Comparison of ENCODE assay signal across 8 cellular contexts in genomic region chr6:42744351-42744890, GRCh38. TPM values are rescaled to one million over a fixed set of nuclear protein-coding genes. Genes with fewer than 3 reads are reported as not detected.
DNase-seq lines count a peak whose midpoint lies in the region; ATAC-seq and TF ChIP-seq lines count a peak whose summit lies in the region.

No MANE protein-coding gene starts in this region.

- no peaks in the 10 kb centered on the region for H3K9me2 ChIP-seq in Karpas-422 (replicated peaks; ENCODE audit: insufficient read depth, low read length)

- no peak overlapping the region for H2AFZ ChIP-seq in Karpas-422 (ENCODE audit: low read length)

- H3K36me3 Mint-ChIP-seq in natural killer cell: peaks cover 13% of the 10 kb centered on the region

- peak overlapping the region; percentile 78 to 99 (median 96) for H3K4me3 ChIP-seq in BLaER1 treated with 17β-estradiol and CSF1 and Interleukin-3, amounts not matched to agents 10 nM and 100 nM
- H3K4me3 ChIP-seq in Karpas-422 (ENCODE audit: low read length) (peak overlapping the region; percentile 92), colonic mucosa (peak overlapping the region; percentile 61)

- H3K4me3 Mint-ChIP-seq in natural killer cell: peak overlapping the region; percentile 100

- TF ChIP-seq CTCF in colonic mucosa (IDR thresholded peaks at IDR 0.05) (no peak), natural killer cell (IDR thresholded peaks at IDR 0.05) (no peak)

- no peaks in the 10 kb centered on the region for H3K27me3 Mint-ChIP-seq in natural killer cell (ENCODE audit: low read depth in 2 of 2)

- ATAC-seq in natural killer cell (no peak), HG02885 (IDR thresholded peaks at IDR 0.05; ENCODE audit: poor library complexity, unreplicated experiment) (no peak), GM18498 (IDR thresholded peaks at IDR 0.05; ENCODE audit: unreplicated experiment) (no peak)

- H3K27me3 ChIP-seq in BLaER1 treated with 17β-estradiol and CSF1 and Interleukin-3, amounts not matched to agents 10 nM and 100 nM: no peaks in the 10 kb centered on the region
- H3K27me3 ChIP-seq in Karpas-422 (ENCODE audit: low read length) (no peaks in the 10 kb centered on the region), colonic mucosa (no peaks in the 10 kb centered on the region)

- peak overlapping the region in 1 of 2 donors; percentile 100 for H3K27ac Mint-ChIP-seq in natural killer cell

- H3K4me1 ChIP-seq in BLaER1 treated with 17β-estradiol and CSF1 and Interleukin-3, amounts not matched to agents 10 nM and 100 nM: peaks cover 53 to 69% (median 65%) of the 10 kb centered on the region in 10 experiments
- H3K4me1 ChIP-seq in Karpas-422 (ENCODE audit: low read length) (peaks cover 64% of the 10 kb centered on the region), colonic mucosa (peaks cover 5% of the 10 kb centered on the region)

- H3K27ac ChIP-seq in BLaER1 treated with 17β-estradiol and CSF1 and Interleukin-3, amounts not matched to agents 10 nM and 100 nM: peak overlapping the region; percentile 7 to 99 (median 96); a peak in 19 of 22 replicates
- H3K27ac ChIP-seq in Karpas-422 (ENCODE audit: low read length) (peak overlapping the region; percentile 96), colonic mucosa (no peak overlapping the region)

- H3K4me1 Mint-ChIP-seq in natural killer cell: peaks cover 22 to 23% of the 10 kb centered on the region in 2 donors

- H3K36me3 ChIP-seq in BLaER1 treated with 17β-estradiol and CSF1 and Interleukin-3, amounts not matched to agents 10 nM and 100 nM: peaks cover 0 to 7% (median 0%) of the 10 kb centered on the region in 11 experiments; a peak in 2 of 22 replicates
- H3K36me3 ChIP-seq in Karpas-422 (ENCODE audit: insufficient read depth, low read length) (peaks cover 11% of the 10 kb centered on the region; the same call in 1 of the 2 replicates), colonic mucosa (no peaks in the 10 kb centered on the region)

- peak overlapping the region; percentile 88 to 98 (median 96) for H3K4me2 ChIP-seq in BLaER1 treated with 17β-estradiol and CSF1 and Interleukin-3, amounts not matched to agents 10 nM and 100 nM
- peak overlapping the region; percentile 88 for H3K4me2 ChIP-seq in Karpas-422 (ENCODE audit: low read depth, low read length, poor library complexity, severe bottlenecking)

- H3K79me2 ChIP-seq in Karpas-422 (ENCODE audit: low read length): peaks cover 20% of the 10 kb centered on the region

- peaks cover 10 to 24% (median 21%) of the 10 kb centered on the region in 11 experiments; a peak in 19 of 22 replicates for H4K20me1 ChIP-seq in BLaER1 treated with 17β-estradiol and CSF1 and Interleukin-3, amounts not matched to agents 10 nM and 100 nM
- H4K20me1 ChIP-seq in Karpas-422 (ENCODE audit: insufficient read depth, low read depth, low read length): no peaks in the 10 kb centered on the region; the same call in 1 of the 2 replicates

- peak overlapping the region; percentile 88 to 99 (median 97) for H3K9ac ChIP-seq in BLaER1 treated with 17β-estradiol and CSF1 and Interleukin-3, amounts not matched to agents 10 nM and 100 nM
- H3K9ac ChIP-seq in Karpas-422 (ENCODE audit: low read length): peak overlapping the region; percentile 99
- H3K9ac ChIP-seq in colonic mucosa (ENCODE audit: low read depth in 2 of 2, low read length in 2 of 2): peak overlapping the region; percentile 91 to 95

- no peaks in the 10 kb centered on the region for H3K9me3 ChIP-seq in BLaER1 treated with 17β-estradiol and CSF1 and Interleukin-3, amounts not matched to agents 10 nM and 100 nM (replicated peaks in 1 of 11)
- H3K9me3 ChIP-seq in Karpas-422 (ENCODE audit: low read length) (no peaks in the 10 kb centered on the region), colonic mucosa (no peaks in the 10 kb centered on the region)

- H3K9me3 Mint-ChIP-seq in natural killer cell: peaks cover 0 to 8% of the 10 kb centered on the region in 2 donors

- DNase-seq in Karpas-422: peak; percentile 82
- no peak for DNase-seq in colonic mucosa
- DNase-seq in natural killer cell: no peak
- DNase-seq in GM19240 (ENCODE audit: insufficient read length, low spot score): no peak
- no peak for DNase-seq in NCI-H187 treated with DMSO at 0.1 percent for 48 hours (lab: John Stamatoyannopoulos, UW)

- intact Hi-C loops in colonic mucosa (cut with DNase I): no loop called here
- intact Hi-C loops in natural killer cell (cut with micrococcal nuclease): no loop called here

RNA-seq across cellular contexts. Expression of gene TBCC, which starts 1.5 kb away (rescaled TPM):
- 154 and 205 TPM in 2 replicates for total RNA-seq in Karpas-422 (2014; rRNA removed; shearing (Covaris generic); ENCODE audit: low replicate concordance)
- 10 to 100 TPM; 24.2 to 24.8 TPM for total RNA-seq in colonic mucosa
- 10 to 100 TPM; 64.1 to 77.6 (median 65.6) TPM for total RNA-seq in natural killer cell

RNA-seq across cellular contexts. Expression of gene PRPH2, which starts 22.0 kb away (rescaled TPM):
- total RNA-seq in Karpas-422 (2014; rRNA removed; shearing (Covaris generic); ENCODE audit: low replicate concordance): not detected in 2 replicates
- total RNA-seq in colonic mucosa (under 1 TPM; 0.32 to 0.35 TPM), natural killer cell (under 1 TPM; 0.12 to 0.16 (median 0.13) TPM)

RNA-seq across cellular contexts. Expression of gene BICRAL, which starts 37.4 kb away (rescaled TPM):
- 8.8 and 16.8 TPM in 2 replicates for total RNA-seq in Karpas-422 (2014; rRNA removed; shearing (Covaris generic); ENCODE audit: low replicate concordance)
- total RNA-seq in colonic mucosa (10 to 100 TPM; 11.5 to 15.3 TPM), natural killer cell (10 to 100 TPM; 31.1 to 43.4 (median 37.1) TPM)
